In the genomic region with DNA sequence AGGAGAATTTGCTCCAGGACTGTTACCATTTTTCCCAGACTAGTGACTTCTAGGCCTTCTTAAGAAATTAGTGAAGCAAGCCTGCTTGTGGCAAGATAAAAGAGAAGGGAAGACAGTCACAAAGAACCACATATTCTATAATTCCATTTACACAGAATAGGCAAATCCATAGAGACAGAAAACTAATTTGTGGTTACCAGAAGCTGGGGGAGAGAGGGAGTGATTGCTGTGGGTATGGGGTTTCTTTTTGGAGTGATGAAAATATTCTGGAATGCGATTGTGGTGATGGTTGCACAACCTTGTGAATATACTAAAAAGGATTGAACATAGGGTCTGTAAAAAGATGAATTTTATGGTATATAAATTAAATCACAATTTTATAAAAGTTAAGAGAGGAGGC, we compare ENCODE assay signal across 21 cellular contexts. TPM values are rescaled to one million over a fixed set of nuclear protein-coding genes. Genes with fewer than 3 reads are reported as not detected.
DNase-seq lines count a peak whose midpoint lies in the region; ATAC-seq and TF ChIP-seq lines count a peak whose summit lies in the region.
"Had no signal": no experiment of that assay in that cellular context is flagged by ENCODE, and none has a peak within 500 bp of the region (broad histone marks: within the 10 kb centered on the region; RNA-seq: fewer than 3 reads in every experiment).

No MANE protein-coding gene starts in this region.

- H3K9me3 ChIP-seq in SK-N-SH (no peaks in the 10 kb centered on the region), ascending aorta (no peaks in the 10 kb centered on the region)
- H3K9me3 ChIP-seq: BLaER1 had no signal

- no peak for TF ChIP-seq EP300 in SK-N-SH (IDR thresholded peaks at IDR 0.05; ENCODE audit: borderline replicate concordance in 1 of 2, low read depth in 1 of 2, low read length in 1 of 2)

- no peak overlapping the region for H3K9ac ChIP-seq in SK-N-SH
- H3K9ac ChIP-seq: BLaER1, GM23248 had no signal

- H3K36me3 ChIP-seq in SK-N-SH (replicated peaks in 1 of 2; ENCODE audit: control insufficient read depth in 1 of 2, insufficient read depth in 2 of 2, low read length in 1 of 2): no peaks in the 10 kb centered on the region
- H3K36me3 ChIP-seq in ascending aorta: no peaks in the 10 kb centered on the region
- H3K36me3 ChIP-seq: BLaER1 had no signal

- H3F3A ChIP-seq in SK-N-SH (replicated peaks; ENCODE audit: insufficient read depth): no peaks in the 10 kb centered on the region

- H2AFZ ChIP-seq in SK-N-SH (ENCODE audit: low read depth): no peak overlapping the region
- H2AFZ ChIP-seq: GM23248 had no signal

- intact Hi-C loops in ascending aorta (cut with DNase I): no loop called here

- no peak overlapping the region for H3K4me3 ChIP-seq in SK-N-SH (ENCODE audit: low read depth in 2 of 2, low read length in 1 of 2)
- H3K4me3 ChIP-seq in ascending aorta: no peak overlapping the region
- H3K4me3 ChIP-seq: BLaER1, GM23248 had no signal

- H3K4me1 ChIP-seq in SK-N-SH (ENCODE audit: control insufficient read depth in 1 of 2, insufficient read depth in 2 of 2, low read depth in 1 of 2, low read length in 1 of 2): peaks cover 0 to 14% of the 10 kb centered on the region in 2 experiments; a peak in 2 of 4 replicates
- no peaks in the 10 kb centered on the region for H3K4me1 ChIP-seq in ascending aorta

- H3K27me3 ChIP-seq in SK-N-SH (ENCODE audit: insufficient read depth): no peaks in the 10 kb centered on the region; the same call in 1 of the 2 replicates
- H3K27me3 ChIP-seq in ascending aorta: no peaks in the 10 kb centered on the region
- H3K27me3 ChIP-seq: BLaER1 had no signal

- POLR2A ChIA-PET in SK-N-SH (lab: Yijun Ruan, JAX): no interaction called here

- CTCF ChIA-PET in SK-N-SH (lab: Yijun Ruan, JAX): interaction anchor here (1.1 to 1.5 kb wide), 2 partner anchors 10 to 65 kb away, joined by 3 to 4 read pairs; no protein-coding TSS in a partner anchor

- no peaks in the 10 kb centered on the region for H4K20me1 ChIP-seq in SK-N-SH (ENCODE audit: insufficient read depth)
- H4K20me1 ChIP-seq: BLaER1 had no signal

- no peak for TF ChIP-seq RAD21 in SK-N-SH (IDR thresholded peaks at IDR 0.05; ENCODE audit: low read length)

- 74% methylated on average over 1 of the region's 1 CpG for WGBS in SK-N-SH (ENCODE audit: low lambda C conversion rate)

- H3K27ac ChIP-seq in SK-N-SH (ENCODE audit: low read depth in 2 of 2, low read length in 1 of 2): no peak overlapping the region
- H3K27ac ChIP-seq in ascending aorta: no peak overlapping the region
- H3K27ac ChIP-seq: 22Rv1, BLaER1, GM23248 had no signal

- no peaks in the 10 kb centered on the region for H3K79me2 ChIP-seq in SK-N-SH (ENCODE audit: insufficient read depth)

- no peak overlapping the region for H3K4me2 ChIP-seq in SK-N-SH
- H3K4me2 ChIP-seq: BLaER1 had no signal

- DNase-seq in SK-N-SH: no peak
- DNase-seq in astrocyte of the hippocampus (ENCODE audit: low read depth, low spot score): peak; percentile 36
- DNase-seq in glomerular visceral epithelial cell (ENCODE audit: extremely low spot score): peak; percentile 65
- DNase-seq in central memory CD4-positive, alpha-beta T cell: no peak
- no peak for DNase-seq in ascending aorta (ENCODE audit: low spot score in 2 of 2)
- DNase-seq: DMS153; GM23248; NCI-H1048; NCI-H146; NCI-H2081 treated with DMSO at 0.1 percent for 48 hours; NCI-H526 treated with DMSO at 0.1 percent for 48 hours; NK-92 treated with Interleukin-12 subunit alpha and Interleukin-12 subunit beta, amount 100 ng/mL, for 24 hours had no signal

- no peaks in the 10 kb centered on the region for H3K9me2 ChIP-seq in SK-N-SH

- ATAC-seq in SK-N-SH treated with all-trans-retinoic acid at 6 μM for 48 hours (no peak), GM21576 (IDR thresholded peaks at IDR 0.05; ENCODE audit: unreplicated experiment) (no peak), GM21360 (IDR thresholded peaks at IDR 0.05; ENCODE audit: unreplicated experiment) (no peak)
- ATAC-seq: HCT116 had no signal

- no peak for TF ChIP-seq CTCF in SK-N-SH (IDR thresholded peaks at IDR 0.05)
- no peak for TF ChIP-seq CTCF in ascending aorta (IDR thresholded peaks at IDR 0.05)

TF ChIP-seq in SK-N-SH treated with all-trans-retinoic acid at 6 μM for 48 hours, 23 proteins besides CTCF, POLR2A, EP300 and RAD21:
- TF ChIP-seq, protein P1, sequence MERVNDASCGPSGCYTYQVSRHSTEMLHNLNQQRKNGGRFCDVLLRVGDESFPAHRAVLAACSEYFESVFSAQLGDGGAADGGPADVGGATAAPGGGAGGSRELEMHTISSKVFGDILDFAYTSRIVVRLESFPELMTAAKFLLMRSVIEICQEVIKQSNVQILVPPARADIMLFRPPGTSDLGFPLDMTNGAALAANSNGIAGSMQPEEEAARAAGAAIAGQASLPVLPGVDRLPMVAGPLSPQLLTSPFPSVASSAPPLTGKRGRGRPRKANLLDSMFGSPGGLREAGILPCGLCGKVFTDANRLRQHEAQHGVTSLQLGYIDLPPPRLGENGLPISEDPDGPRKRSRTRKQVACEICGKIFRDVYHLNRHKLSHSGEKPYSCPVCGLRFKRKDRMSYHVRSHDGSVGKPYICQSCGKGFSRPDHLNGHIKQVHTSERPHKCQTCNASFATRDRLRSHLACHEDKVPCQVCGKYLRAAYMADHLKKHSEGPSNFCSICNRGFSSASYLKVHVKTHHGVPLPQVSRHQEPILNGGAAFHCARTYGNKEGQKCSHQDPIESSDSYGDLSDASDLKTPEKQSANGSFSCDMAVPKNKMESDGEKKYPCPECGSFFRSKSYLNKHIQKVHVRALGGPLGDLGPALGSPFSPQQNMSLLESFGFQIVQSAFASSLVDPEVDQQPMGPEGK (CRISPR knock-in tag; IDR thresholded peaks at IDR 0.05; ENCODE audit: borderline replicate concordance): peak; percentile 45; the same call in 1 of the 2 replicates
- TF ChIP-seq ESRRG (CRISPR knock-in tag; IDR thresholded peaks at IDR 0.05): no peak

TF ChIP-seq in SK-N-SH, 30 proteins besides CTCF, POLR2A, EP300 and RAD21:
- TF ChIP-seq FOXM1 (IDR thresholded peaks at IDR 0.05; ENCODE audit: low read depth) (no peak), RFX5 (IDR thresholded peaks at IDR 0.05; ENCODE audit: low read length) (no peak), USF2 (IDR thresholded peaks at IDR 0.05; ENCODE audit: borderline replicate concordance, low read depth, low read length) (no peak), SIN3A (IDR thresholded peaks at IDR 0.05; ENCODE audit: borderline replicate concordance, low read depth, low read length) (no peak), RXRA (IDR thresholded peaks at IDR 0.05; ENCODE audit: borderline replicate concordance, low read depth) (no peak), TCF12 (IDR thresholded peaks at IDR 0.05) (no peak), SMC3 (IDR thresholded peaks at IDR 0.05; ENCODE audit: low read depth, low read length) (no peak), NRF1 (IDR thresholded peaks at IDR 0.05; ENCODE audit: low read depth, low read length) (no peak), GATA2 (CRISPR knock-in tag; IDR thresholded peaks at IDR 0.05) (no peak), ZBTB33 (IDR thresholded peaks at IDR 0.05; ENCODE audit: borderline replicate concordance, low read depth) (no peak), RCOR1 (IDR thresholded peaks at IDR 0.05; ENCODE audit: low read length) (no peak), GABPA (IDR thresholded peaks at IDR 0.05; ENCODE audit: low read depth) (no peak), MXI1 (IDR thresholded peaks at IDR 0.05; ENCODE audit: low read depth, low read length) (no peak), TEAD4 (IDR thresholded peaks at IDR 0.05; ENCODE audit: borderline replicate concordance, insufficient read depth) (no peak), FOSL2 (IDR thresholded peaks at IDR 0.05; ENCODE audit: borderline replicate concordance, low read depth) (no peak), NFIC (IDR thresholded peaks at IDR 0.05; ENCODE audit: borderline replicate concordance) (no peak)
- TF ChIP-seq, protein P2, sequence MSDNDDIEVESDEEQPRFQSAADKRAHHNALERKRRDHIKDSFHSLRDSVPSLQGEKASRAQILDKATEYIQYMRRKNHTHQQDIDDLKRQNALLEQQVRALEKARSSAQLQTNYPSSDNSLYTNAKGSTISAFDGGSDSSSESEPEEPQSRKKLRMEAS (IDR thresholded peaks at IDR 0.05; ENCODE audit: low read depth): no peak
- TF ChIP-seq, protein P3, sequence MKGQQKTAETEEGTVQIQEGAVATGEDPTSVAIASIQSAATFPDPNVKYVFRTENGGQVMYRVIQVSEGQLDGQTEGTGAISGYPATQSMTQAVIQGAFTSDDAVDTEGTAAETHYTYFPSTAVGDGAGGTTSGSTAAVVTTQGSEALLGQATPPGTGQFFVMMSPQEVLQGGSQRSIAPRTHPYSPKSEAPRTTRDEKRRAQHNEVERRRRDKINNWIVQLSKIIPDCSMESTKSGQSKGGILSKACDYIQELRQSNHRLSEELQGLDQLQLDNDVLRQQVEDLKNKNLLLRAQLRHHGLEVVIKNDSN (IDR thresholded peaks at IDR 0.05; ENCODE audit: borderline replicate concordance, low read depth): no peak
TF ChIP-seq in SK-N-SH: peak in this region for 0.

RNA-seq across cellular contexts. Expression of gene SIX2, which starts 37.5 kb away (rescaled TPM):
- polyA plus RNA-seq in SK-N-SH (2012; rRNA removed): 0.45 and 0.76 TPM in 2 replicates
- polyA plus RNA-seq in SK-N-SH (2012; cell fraction: cytosol; rRNA removed): 0.44 and 0.45 TPM in 2 replicates
- polyA plus RNA-seq in SK-N-SH (2012; cell fraction: nucleus; rRNA removed): 0.24 and 0.27 TPM in 2 replicates
- total RNA-seq in ascending aorta: 22.2 TPM
- total RNA-seq: G401, GM23248, SK-MEL-5 had no signal
- polyA plus RNA-seq: IgD-negative memory B cell had no signal

Comparison
In these comparisons a context has a peak if more than half of its experiments do, and no peak if none do; other contexts are left out.
1. DNase-seq: peak in astrocyte of the hippocampus (single experiment) and glomerular visceral epithelial cell (single experiment); none in SK-N-SH (single experiment), central memory CD4-positive, alpha-beta T cell (single experiment) and ascending aorta (0 of 2).